22 cellular contexts compared by ENCODE assay signal in the genomic region with DNA sequence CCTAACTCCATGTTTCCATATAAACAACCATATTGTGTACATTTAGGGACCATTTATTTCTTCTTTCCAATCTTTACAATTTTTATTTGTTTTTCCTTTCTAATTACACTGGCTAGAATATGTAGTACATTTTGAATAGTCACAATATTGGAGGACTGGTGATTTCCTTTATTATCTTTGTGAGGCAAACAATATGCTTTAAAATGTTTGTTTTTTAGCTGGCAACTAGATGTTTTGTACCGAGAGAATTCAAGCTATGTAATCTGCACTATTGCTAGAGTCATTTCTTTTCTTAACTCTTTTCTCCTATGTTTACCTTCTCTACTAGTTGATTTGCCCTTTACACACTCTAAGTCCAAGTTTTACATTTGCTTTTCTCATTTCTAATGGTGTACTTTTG.
"Had no signal": no experiment of that assay in that cellular context is flagged by ENCODE, and none has a peak within 500 bp of the region (broad histone marks: within the 10 kb centered on the region; RNA-seq: fewer than 3 reads in every experiment).

No MANE protein-coding gene starts in this region.

- H3K36me3 Mint-ChIP-seq: activated CD4-positive, alpha-beta memory T cell treated with anti-CD3 and anti-CD28 coated beads for 36 hours; activated naive CD4-positive, alpha-beta T cell treated with anti-CD3 and anti-CD28 coated beads, Interleukin-2, amount 10 ng/mL, durations not matched to agents 7 days and 5 days had no signal

- H3K9me3 Mint-ChIP-seq: activated B cell treated with CpG ODN at 0.5 μM for 24 hours; activated CD4-positive, alpha-beta memory T cell treated with anti-CD3 and anti-CD28 coated beads for 36 hours; activated naive CD4-positive, alpha-beta T cell treated with anti-CD3 and anti-CD28 coated beads, Interleukin-2, amount 10 ng/mL, durations not matched to agents 7 days and 5 days had no signal

- H3K4me3 ChIP-seq: cardiac muscle cell, gastrocnemius medialis, thyroid gland, upper lobe of right lung had no signal

- H3K27ac Mint-ChIP-seq: activated B cell treated with CpG ODN at 0.5 μM for 24 hours; activated CD4-positive, alpha-beta memory T cell treated with anti-CD3 and anti-CD28 coated beads for 36 hours; activated naive CD4-positive, alpha-beta T cell treated with anti-CD3 and anti-CD28 coated beads, Interleukin-2, amount 10 ng/mL, durations not matched to agents 7 days and 5 days; activated T-cell treated with anti-CD3 and anti-CD28 coated beads, Interleukin-2, amount 50 U/mL, for 72 hours; T-helper 17 cell had no signal

- H3K27me3 Mint-ChIP-seq: T-helper 17 cell had no signal

- DNase-seq: activated B cell treated with CpG ODN at 0.5 μM for 24 hours; activated CD4-positive, alpha-beta memory T cell treated with anti-CD3 and anti-CD28 coated beads for 36 hours; activated CD4-positive, alpha-beta T cell treated with anti-CD3 and anti-CD28 coated beads for 48 hours; activated effector memory CD4-positive, alpha-beta T cell treated with anti-CD3 and anti-CD28 coated beads, Interleukin-2, amount 50 U/mL, for 16 hours; activated naive CD4-positive, alpha-beta T cell treated with anti-CD3 and anti-CD28 coated beads, Interleukin-2, amount 10 ng/mL, durations not matched to agents 7 days and 5 days; activated T-cell treated with anti-CD3 and anti-CD28 coated beads, Interleukin-2, amount 50 U/mL, for 72 hours; amygdala; dermis blood vessel endothelial cell; effector CD8-positive, alpha-beta T cell; gastrocnemius medialis; left cardiac atrium; mesenchymal stem cell; stimulated activated CD4-positive, alpha-beta T cell treated with anti-CD3 and anti-CD28 coated beads, Interleukin-4, amount 100 ng/mL, for 4 hours; stimulated activated naive CD8-positive, alpha-beta T cell treated with anti-CD3 and anti-CD28 coated beads, Interleukin-15, Interleukin-2, amounts not matched to agents 100 U/mL and 50 U/mL, for 24 hours; substantia nigra; T-helper 17 cell; thyroid gland; upper lobe of right lung had no signal

- FAIRE-seq: islet of Langerhans had no signal

- H3K27me3 ChIP-seq: gastrocnemius medialis, thyroid gland, upper lobe of right lung had no signal

- ATAC-seq: activated T-cell treated with anti-CD3 and anti-CD28 coated beads, Interleukin-2, amount 50 U/mL, for 72 hours; esophagus mucosa; gastrocnemius medialis; left cardiac atrium; stimulated activated naive CD8-positive, alpha-beta T cell treated with anti-CD3 and anti-CD28 coated beads, Interleukin-15, Interleukin-2, amounts not matched to agents 100 U/mL and 50 U/mL, for 24 hours; T-helper 17 cell; upper lobe of right lung had no signal

- H3K4me1 ChIP-seq: gastrocnemius medialis, thyroid gland, upper lobe of right lung had no signal

- H3K4me1 Mint-ChIP-seq: activated B cell treated with CpG ODN at 0.5 μM for 24 hours; activated naive CD4-positive, alpha-beta T cell treated with anti-CD3 and anti-CD28 coated beads, Interleukin-2, amount 10 ng/mL, durations not matched to agents 7 days and 5 days; nephron had no signal

- H3K36me3 ChIP-seq: cardiac muscle cell, gastrocnemius medialis, thyroid gland, upper lobe of right lung had no signal

- H3K27ac ChIP-seq: cardiac muscle cell, gastrocnemius medialis, thyroid gland, upper lobe of right lung had no signal

- H3K4me3 Mint-ChIP-seq: activated B cell treated with CpG ODN at 0.5 μM for 24 hours; activated CD4-positive, alpha-beta memory T cell treated with anti-CD3 and anti-CD28 coated beads for 36 hours; activated naive CD4-positive, alpha-beta T cell treated with anti-CD3 and anti-CD28 coated beads, Interleukin-2, amount 10 ng/mL, durations not matched to agents 7 days and 5 days; activated T-cell treated with anti-CD3 and anti-CD28 coated beads, Interleukin-2, amount 50 U/mL, for 72 hours; nephron; T-helper 17 cell had no signal

- H3K9me3 ChIP-seq: gastrocnemius medialis, thyroid gland, upper lobe of right lung had no signal
